ENCODE assay signal across 8 cellular contexts in genomic region chr19:6279931-6280591, GRCh38. TPM values are rescaled to one million over a fixed set of nuclear protein-coding genes. Genes with fewer than 3 reads are reported as not detected.
DNase-seq lines count a peak whose midpoint lies in the region; ATAC-seq and TF ChIP-seq lines count a peak whose summit lies in the region.

Gene MLLT1 (minus strand): TSS chr19:6279975. CDS start chr19:6279784, 191 bp downstream.

- CTCF ChIA-PET in A673 (lab: Charles Lee), result no interaction called here

- no peaks in the 10 kb centered on the region for H3K36me3 ChIP-seq in A673 (ENCODE audit: insufficient read depth, low read length, poor library complexity, severe bottlenecking)

- in situ Hi-C loops in T47D (cut with HindIII; ENCODE audit: low pct_unique_long_range_greater_than_20kb, low sequenced_read_pairs), result no loop called here

- no TSS peak for BruUV-seq in A673 (replicated peaks; lab: Mats Ljungman, UMichigan)

- ATAC-seq in GM18858 (IDR thresholded peaks at IDR 0.05; ENCODE audit: unreplicated experiment), result peak; percentile 69
- ATAC-seq in HG03097 (IDR thresholded peaks at IDR 0.05; ENCODE audit: low FRiP score, unreplicated experiment), result peak; percentile 91

- TF ChIP-seq CTCF in A673 (conservative IDR thresholded peaks at IDR 0.05; ENCODE audit: low read depth, low read length), result peak; percentile 55
- peak; percentile 81 for TF ChIP-seq CTCF in VCaP (conservative IDR thresholded peaks at IDR 0.05)

- peaks cover 12% of the 10 kb centered on the region for H3K4me1 ChIP-seq in A673 (ENCODE audit: insufficient read depth, low read length, poor library complexity, severe bottlenecking)

- POLR2A ChIA-PET in A673 (lab: Charles Lee; ENCODE audit: low non-redundant PET), result no interaction called here

- H3K27ac ChIP-seq in A673 (ENCODE audit: low read depth, low read length, poor library complexity, severe bottlenecking), result peak within 1 kb of the TSS; percentile 90
- peak within 1 kb of the TSS; percentile 86 for H3K27ac ChIP-seq in VCaP
- peak within 1 kb of the TSS; percentile 56 to 97 (median 87) for H3K27ac ChIP-seq in skin epidermis

- H3K9me3 ChIP-seq in A673 (ENCODE audit: low read depth, low read length, poor library complexity, severe bottlenecking), result no peaks in the 10 kb centered on the region
- peaks cover 3% of the 10 kb centered on the region for H3K9me3 ChIP-seq in iPS-18c (ENCODE audit: control insufficient read depth, insufficient read depth, low read length)

- intact Hi-C loops in A673 (cut with micrococcal nuclease; ENCODE audit: unreplicated experiment), result no loop called here

- H3K27me3 ChIP-seq in A673 (replicated peaks; ENCODE audit: insufficient read depth, low read depth, low read length, poor library complexity), result no peaks in the 10 kb centered on the region

- DNase-seq in A673 (ENCODE audit: low spot score) (peak; percentile 98), NCI-H2196 treated with DMSO at 0.1 percent for 48 hours (lab: John Stamatoyannopoulos, UW; ENCODE audit: unreplicated experiment) (peak; percentile 86), T47D (ENCODE audit: low read depth in 1 of 2, low spot score in 1 of 2) (peak; percentile 96 to 98)

- H3K4me3 ChIP-seq in A673 (ENCODE audit: low read depth, low read length, poor library complexity, severe bottlenecking) (peak within 1 kb of the TSS; percentile 99), iPS-18c (ENCODE audit: insufficient read depth, low read depth, low read length) (peak within 1 kb of the TSS; percentile 82), skin epidermis (peak within 1 kb of the TSS; percentile 74 to 83 (median 78))

RNA-seq across cellular contexts. Expression of gene MLLT1, which starts in this region (rescaled TPM):
- total RNA-seq in A673 (2021), result 80.1 and 88.6 TPM in 2 replicates

Comparison
In these comparisons a context has a peak if more than half of its experiments do, and no peak if none do; other contexts are left out.
1. Peak in every context shown above with its lines: DNase-seq, ATAC-seq, H3K4me3 ChIP-seq and H3K27ac ChIP-seq.